12 cellular contexts compared by ENCODE assay signal in the genomic region with DNA sequence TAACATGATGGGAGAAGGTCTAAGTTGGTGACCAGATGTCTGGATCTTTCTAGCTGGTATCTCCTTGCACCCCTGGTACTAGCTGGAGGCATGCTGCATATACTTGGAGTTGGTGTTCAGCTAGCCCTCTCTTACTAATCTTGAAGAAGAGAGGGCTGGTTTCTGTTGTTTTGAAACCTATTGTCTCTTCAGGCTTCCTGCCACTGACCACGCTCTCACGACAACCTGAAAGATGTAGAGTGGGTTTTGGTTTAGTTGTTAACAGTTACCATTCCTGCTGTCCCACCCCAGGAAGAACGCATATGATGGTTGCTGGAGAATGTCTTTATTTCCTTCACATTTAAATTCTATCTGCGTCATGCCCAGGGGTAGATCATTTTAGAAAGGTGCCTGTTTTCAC. TPM values are rescaled to one million over a fixed set of nuclear protein-coding genes. Genes with fewer than 3 reads are reported as not detected.
A peak's percentile ranks its signal among the peaks of the same experiment; 100 is the strongest.
DNase-seq lines count a peak whose midpoint lies in the region; ATAC-seq and TF ChIP-seq lines count a peak whose summit lies in the region.
"Had no signal": no experiment of that assay in that cellular context is flagged by ENCODE, and none has a peak within 500 bp of the region (broad histone marks: within the 10 kb centered on the region; RNA-seq: fewer than 3 reads in every experiment).

No MANE protein-coding gene starts in this region.

- intact Hi-C loops in spleen (cut with DNase I; ENCODE audit: low total_unique reads), result no loop called here

- ATAC-seq in GM18498 (IDR thresholded peaks at IDR 0.05; ENCODE audit: unreplicated experiment) (no peak), GM18873 (IDR thresholded peaks at IDR 0.05; ENCODE audit: low FRiP score, unreplicated experiment) (no peak)

- peaks cover 28 to 86% (median 68%) of the 10 kb centered on the region in 6 donors for H3K4me1 ChIP-seq in spleen

- TF ChIP-seq CTCF in GM13976 (IDR thresholded peaks at IDR 0.05; ENCODE audit: borderline replicate concordance, control extremely low read depth, extremely low read depth, insufficient read depth, missing control alignments), result no peak
- no peak for TF ChIP-seq CTCF in NB4 (IDR thresholded peaks at IDR 0.05; ENCODE audit: low read depth, low read length)
- no peak for TF ChIP-seq CTCF in coronary artery (IDR thresholded peaks at IDR 0.05)
- no peak for TF ChIP-seq CTCF in spleen (IDR thresholded peaks at IDR 0.05 in 8 of 11, conservative IDR thresholded peaks at IDR 0.05 in 3 of 11)

- H3K9me3 ChIP-seq in spleen, result no peaks in the 10 kb centered on the region

- H3K27ac ChIP-seq in coronary artery (no peak overlapping the region), spleen (peak overlapping the region in 6 of 8 donors; percentile 4 to 91 (median 76))
- H3K27ac ChIP-seq: VCaP had no signal

- 28 to 38% (median 32%) methylated on average over 4 of the region's 4 CpGs for WGBS in spleen, 5 donors

- H3K27me3 ChIP-seq in spleen (replicated peaks in 1 of 7), result peaks cover 0 to 14% (median 0%) of the 10 kb centered on the region in 7 donors

- H3K4me3 ChIP-seq in NB4 (ENCODE audit: low read depth, low read length), result no peak overlapping the region
- peak overlapping the region; percentile 82 for H3K4me3 ChIP-seq in coronary artery
- peak overlapping the region in 7 of 8 donors; percentile 8 to 98 (median 94) for H3K4me3 ChIP-seq in spleen
- H3K4me3 ChIP-seq: smooth muscle cell had no signal

- H3K36me3 ChIP-seq in spleen, result no peaks in the 10 kb centered on the region

- in situ Hi-C loops in GM13976 (cut with MboI; ENCODE audit: low sequenced_read_pairs, unreplicated experiment), result no loop called here

- DNase-seq in GM13976 (ENCODE audit: low spot score) (peak; percentile 56), NB4 (ENCODE audit: low read depth) (peak; percentile 44), coronary artery (ENCODE audit: low spot score) (no peak), spleen (no peak), 8988T (no peak)
- DNase-seq: amygdala, midbrain, Right ventricle myocardium superior had no signal

- TF ChIP-seq POLR2A in NB4 (IDR thresholded peaks at IDR 0.05; ENCODE audit: extremely low read depth, insufficient read length), result no peak
- TF ChIP-seq POLR2A in spleen (IDR thresholded peaks at IDR 0.05), result no peak

RNA-seq across cellular contexts. Expression of a gene that starts 3.6 kb away (rescaled TPM):
- total RNA-seq in spleen, result 10 to 100 TPM; 25.0 to 54.3 (median 47.2) TPM
- polyA plus RNA-seq in spleen, result 1 to 10 TPM; 4.6 to 7.0 (median 6.9) TPM

Comparison
In these comparisons a context has a peak if more than half of its experiments do, and no peak if none do; other contexts are left out.
1. DNase-seq: peak in GM13976 (single experiment) and NB4 (single experiment); none in coronary artery (single experiment), spleen (single experiment) and 8988T (single experiment).
2. H3K27ac ChIP-seq: peak in spleen (6 of 8); none in coronary artery (0 of 2).